In the genomic region with DNA sequence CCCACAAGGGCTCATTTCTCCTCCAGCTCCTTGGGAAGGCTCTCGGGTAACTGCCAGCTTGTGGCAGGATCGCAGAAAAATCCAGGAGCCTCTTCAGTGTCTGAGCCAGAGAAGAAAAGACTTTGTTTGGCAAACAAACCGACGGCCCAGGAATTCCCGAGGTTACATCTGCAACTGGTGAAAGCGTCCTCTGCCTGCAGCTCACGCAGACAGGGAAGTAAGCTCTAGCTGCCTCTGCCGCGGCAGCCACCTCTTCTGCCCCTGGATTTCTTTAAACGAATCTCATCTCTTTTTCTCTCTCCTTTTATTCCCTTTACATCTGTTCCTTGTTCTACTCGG, we compare ENCODE assay signal across 1 cellular context.
TF ChIP-seq lines count a peak whose summit lies in the region.

No MANE protein-coding gene starts in this region.

TF ChIP-seq in K562, 482 proteins besides CTCF, POLR2A, EP300 and RAD21 (continued from another document):
- TF ChIP-seq CLOCK (CRISPR knock-in tag; IDR thresholded peaks at IDR 0.05; ENCODE audit: borderline replicate concordance) (no peak), TAF1 (IDR thresholded peaks at IDR 0.05; ENCODE audit: control insufficient read depth, extremely low read depth, insufficient read depth, low read length, severe bottlenecking) (no peak)
TF ChIP-seq in K562: peak in this region for 1.
